Comparison of ENCODE assay signal across 2 cellular contexts in the genomic region with DNA sequence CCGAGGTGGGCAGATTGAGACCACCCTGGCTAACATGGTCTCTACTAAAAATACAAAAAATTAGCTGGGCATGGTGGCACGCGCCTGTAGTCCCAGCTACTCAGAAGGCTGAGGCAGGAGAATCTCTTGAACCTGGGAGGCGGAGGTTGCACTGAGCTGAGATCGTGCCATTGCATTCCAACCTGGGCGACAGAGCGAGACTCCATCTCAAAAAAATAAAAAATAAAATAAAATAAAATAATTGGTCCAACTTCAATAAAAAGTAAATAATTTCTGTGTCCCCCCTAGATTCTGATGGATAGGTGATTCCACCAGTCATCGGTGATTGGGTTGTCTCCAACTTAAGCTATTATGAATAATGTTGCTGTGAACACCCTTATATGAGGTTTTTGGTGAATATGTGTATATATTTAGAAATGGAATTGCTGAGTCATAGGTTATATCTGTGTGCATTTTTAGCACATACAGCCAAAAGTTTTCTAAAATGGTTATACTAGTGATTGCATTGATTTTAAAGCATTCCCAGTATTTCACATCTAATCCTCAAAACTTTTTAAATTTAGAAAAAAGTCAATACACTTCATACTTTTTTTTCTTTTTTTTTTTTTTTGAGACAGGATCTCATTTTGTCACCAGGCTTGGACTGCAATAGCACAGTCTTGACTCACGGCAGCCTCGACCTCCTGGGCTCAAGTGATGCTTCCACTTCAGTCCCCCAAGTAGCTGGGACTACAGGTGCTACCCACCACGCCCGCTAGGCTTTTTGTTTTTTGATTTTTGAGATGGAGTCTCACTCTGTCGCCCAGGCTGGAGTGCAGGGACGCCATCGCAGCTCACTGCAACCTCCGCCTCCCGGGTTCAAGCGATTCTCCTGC.
TF ChIP-seq lines count a peak whose summit lies in the region.

No MANE protein-coding gene starts in this region.

TF ChIP-seq in HEK293, 187 proteins besides CTCF, POLR2A, EP300 and RAD21 (continued from another document):
- TF ChIP-seq, protein P1, sequence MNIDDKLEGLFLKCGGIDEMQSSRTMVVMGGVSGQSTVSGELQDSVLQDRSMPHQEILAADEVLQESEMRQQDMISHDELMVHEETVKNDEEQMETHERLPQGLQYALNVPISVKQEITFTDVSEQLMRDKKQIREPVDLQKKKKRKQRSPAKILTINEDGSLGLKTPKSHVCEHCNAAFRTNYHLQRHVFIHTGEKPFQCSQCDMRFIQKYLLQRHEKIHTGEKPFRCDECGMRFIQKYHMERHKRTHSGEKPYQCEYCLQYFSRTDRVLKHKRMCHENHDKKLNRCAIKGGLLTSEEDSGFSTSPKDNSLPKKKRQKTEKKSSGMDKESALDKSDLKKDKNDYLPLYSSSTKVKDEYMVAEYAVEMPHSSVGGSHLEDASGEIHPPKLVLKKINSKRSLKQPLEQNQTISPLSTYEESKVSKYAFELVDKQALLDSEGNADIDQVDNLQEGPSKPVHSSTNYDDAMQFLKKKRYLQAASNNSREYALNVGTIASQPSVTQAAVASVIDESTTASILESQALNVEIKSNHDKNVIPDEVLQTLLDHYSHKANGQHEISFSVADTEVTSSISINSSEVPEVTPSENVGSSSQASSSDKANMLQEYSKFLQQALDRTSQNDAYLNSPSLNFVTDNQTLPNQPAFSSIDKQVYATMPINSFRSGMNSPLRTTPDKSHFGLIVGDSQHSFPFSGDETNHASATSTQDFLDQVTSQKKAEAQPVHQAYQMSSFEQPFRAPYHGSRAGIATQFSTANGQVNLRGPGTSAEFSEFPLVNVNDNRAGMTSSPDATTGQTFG (tag by site-specific recombination; IDR thresholded peaks at IDR 0.05; ENCODE audit: borderline replicate concordance), result no peak
- TF ChIP-seq, protein P2, sequence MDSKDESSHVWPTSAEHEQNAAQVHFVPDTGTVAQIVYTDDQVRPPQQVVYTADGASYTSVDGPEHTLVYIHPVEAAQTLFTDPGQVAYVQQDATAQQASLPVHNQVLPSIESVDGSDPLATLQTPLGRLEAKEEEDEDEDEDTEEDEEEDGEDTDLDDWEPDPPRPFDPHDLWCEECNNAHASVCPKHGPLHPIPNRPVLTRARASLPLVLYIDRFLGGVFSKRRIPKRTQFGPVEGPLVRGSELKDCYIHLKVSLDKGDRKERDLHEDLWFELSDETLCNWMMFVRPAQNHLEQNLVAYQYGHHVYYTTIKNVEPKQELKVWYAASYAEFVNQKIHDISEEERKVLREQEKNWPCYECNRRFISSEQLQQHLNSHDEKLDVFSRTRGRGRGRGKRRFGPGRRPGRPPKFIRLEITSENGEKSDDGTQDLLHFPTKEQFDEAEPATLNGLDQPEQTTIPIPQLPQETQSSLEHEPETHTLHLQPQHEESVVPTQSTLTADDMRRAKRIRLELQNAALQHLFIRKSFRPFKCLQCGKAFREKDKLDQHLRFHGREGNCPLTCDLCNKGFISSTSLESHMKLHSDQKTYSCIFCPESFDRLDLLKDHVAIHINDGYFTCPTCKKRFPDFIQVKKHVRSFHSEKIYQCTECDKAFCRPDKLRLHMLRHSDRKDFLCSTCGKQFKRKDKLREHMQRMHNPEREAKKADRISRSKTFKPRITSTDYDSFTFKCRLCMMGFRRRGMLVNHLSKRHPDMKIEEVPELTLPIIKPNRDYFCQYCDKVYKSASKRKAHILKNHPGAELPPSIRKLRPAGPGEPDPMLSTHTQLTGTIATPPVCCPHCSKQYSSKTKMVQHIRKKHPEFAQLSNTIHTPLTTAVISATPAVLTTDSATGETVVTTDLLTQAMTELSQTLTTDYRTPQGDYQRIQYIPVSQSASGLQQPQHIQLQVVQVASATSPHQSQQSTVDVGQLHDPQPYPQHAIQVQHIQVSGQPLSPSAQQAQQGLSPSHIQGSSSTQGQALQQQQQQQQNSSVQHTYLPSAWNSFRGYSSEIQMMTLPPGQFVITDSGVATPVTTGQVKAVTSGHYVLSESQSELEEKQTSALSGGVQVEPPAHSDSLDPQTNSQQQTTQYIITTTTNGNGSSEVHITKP (tag by site-specific recombination; IDR thresholded peaks at IDR 0.05), result peak; percentile 59
- TF ChIP-seq ZNF777 (tag by site-specific recombination; IDR thresholded peaks at IDR 0.05; ENCODE audit: borderline replicate concordance), result no peak
TF ChIP-seq in HEK293: peak in this region for 1.

TF ChIP-seq in K562, 482 proteins besides CTCF, POLR2A, EP300 and RAD21 (continues in another document):
- TF ChIP-seq, protein P3, sequence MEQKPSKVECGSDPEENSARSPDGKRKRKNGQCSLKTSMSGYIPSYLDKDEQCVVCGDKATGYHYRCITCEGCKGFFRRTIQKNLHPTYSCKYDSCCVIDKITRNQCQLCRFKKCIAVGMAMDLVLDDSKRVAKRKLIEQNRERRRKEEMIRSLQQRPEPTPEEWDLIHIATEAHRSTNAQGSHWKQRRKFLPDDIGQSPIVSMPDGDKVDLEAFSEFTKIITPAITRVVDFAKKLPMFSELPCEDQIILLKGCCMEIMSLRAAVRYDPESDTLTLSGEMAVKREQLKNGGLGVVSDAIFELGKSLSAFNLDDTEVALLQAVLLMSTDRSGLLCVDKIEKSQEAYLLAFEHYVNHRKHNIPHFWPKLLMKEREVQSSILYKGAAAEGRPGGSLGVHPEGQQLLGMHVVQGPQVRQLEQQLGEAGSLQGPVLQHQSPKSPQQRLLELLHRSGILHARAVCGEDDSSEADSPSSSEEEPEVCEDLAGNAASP (IDR thresholded peaks at IDR 0.05), result no peak; the same call in 1 of the 2 replicates
- TF ChIP-seq ZNF436 (CRISPR knock-in tag; IDR thresholded peaks at IDR 0.05) (no peak), ZNF133 (CRISPR knock-in tag; IDR thresholded peaks at IDR 0.05) (no peak), BRF1 (IDR thresholded peaks at IDR 0.05; ENCODE audit: borderline replicate concordance, extremely low read depth, insufficient read length) (no peak), WHSC1 (IDR thresholded peaks at IDR 0.05; ENCODE audit: low read length) (no peak), MYC (IDR thresholded peaks at IDR 0.05; ENCODE audit: low read depth, low read length) (no peak), MYC (CRISPR knock-in tag; IDR thresholded peaks at IDR 0.05; ENCODE audit: borderline replicate concordance, low read depth) (no peak), TCFL5 (CRISPR knock-in tag; conservative IDR thresholded peaks at IDR 0.05) (no peak), ARID1B (IDR thresholded peaks at IDR 0.05) (peak; percentile 50), LCOR (CRISPR knock-in tag; IDR thresholded peaks at IDR 0.05) (0 out of 2 replicates have a peak, but pooled peaks have one; percentile 9), ZNF384 (IDR thresholded peaks at IDR 0.05; ENCODE audit: low read depth, low read length) (peak; percentile 48; the same call in 1 of the 2 replicates), PHTF2 (CRISPR knock-in tag; IDR thresholded peaks at IDR 0.05) (no peak), NFIC (IDR thresholded peaks at IDR 0.05) (peak; percentile 9; the same call in 1 of the 2 replicates), ADNP (tag; IDR thresholded peaks at IDR 0.05) (peak; percentile 39; the same call in 1 of the 2 replicates), ZNF124 (CRISPR knock-in tag; IDR thresholded peaks at IDR 0.05) (no peak), ZNF589 (CRISPR knock-in tag; IDR thresholded peaks at IDR 0.05; ENCODE audit: low read depth) (peak; percentile 46; the same call in 1 of the 2 replicates), THRAP3 (IDR thresholded peaks at IDR 0.05; ENCODE audit: borderline replicate concordance) (peak; percentile 82; the same call in 1 of the 2 replicates), SMARCC2 (IDR thresholded peaks at IDR 0.05; ENCODE audit: low read depth) (peak; percentile 60; the same call in 1 of the 2 replicates), ZBTB8A (IDR thresholded peaks at IDR 0.05; ENCODE audit: partially characterized antibody) (no peak), RFX7 (CRISPR knock-in tag; IDR thresholded peaks at IDR 0.05) (no peak), MEF2A (IDR thresholded peaks at IDR 0.05; ENCODE audit: control insufficient read depth, low read depth, low read length) (peak; percentile 51; the same call in 1 of the 2 replicates), LARP7 (IDR thresholded peaks at IDR 0.05) (peak; percentile 40; the same call in 1 of the 2 replicates), TRIM24 (IDR thresholded peaks at IDR 0.05) (peak in 1 of 2 experiments; percentile 13; a peak in 1 of 4 replicates)
- TF ChIP-seq, protein P4, sequence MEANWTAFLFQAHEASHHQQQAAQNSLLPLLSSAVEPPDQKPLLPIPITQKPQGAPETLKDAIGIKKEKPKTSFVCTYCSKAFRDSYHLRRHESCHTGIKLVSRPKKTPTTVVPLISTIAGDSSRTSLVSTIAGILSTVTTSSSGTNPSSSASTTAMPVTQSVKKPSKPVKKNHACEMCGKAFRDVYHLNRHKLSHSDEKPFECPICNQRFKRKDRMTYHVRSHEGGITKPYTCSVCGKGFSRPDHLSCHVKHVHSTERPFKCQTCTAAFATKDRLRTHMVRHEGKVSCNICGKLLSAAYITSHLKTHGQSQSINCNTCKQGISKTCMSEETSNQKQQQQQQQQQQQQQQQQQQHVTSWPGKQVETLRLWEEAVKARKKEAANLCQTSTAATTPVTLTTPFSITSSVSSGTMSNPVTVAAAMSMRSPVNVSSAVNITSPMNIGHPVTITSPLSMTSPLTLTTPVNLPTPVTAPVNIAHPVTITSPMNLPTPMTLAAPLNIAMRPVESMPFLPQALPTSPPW (CRISPR knock-in tag; IDR thresholded peaks at IDR 0.05), result peak; percentile 29; the same call in 1 of the 2 replicates
- TF ChIP-seq, protein P5, sequence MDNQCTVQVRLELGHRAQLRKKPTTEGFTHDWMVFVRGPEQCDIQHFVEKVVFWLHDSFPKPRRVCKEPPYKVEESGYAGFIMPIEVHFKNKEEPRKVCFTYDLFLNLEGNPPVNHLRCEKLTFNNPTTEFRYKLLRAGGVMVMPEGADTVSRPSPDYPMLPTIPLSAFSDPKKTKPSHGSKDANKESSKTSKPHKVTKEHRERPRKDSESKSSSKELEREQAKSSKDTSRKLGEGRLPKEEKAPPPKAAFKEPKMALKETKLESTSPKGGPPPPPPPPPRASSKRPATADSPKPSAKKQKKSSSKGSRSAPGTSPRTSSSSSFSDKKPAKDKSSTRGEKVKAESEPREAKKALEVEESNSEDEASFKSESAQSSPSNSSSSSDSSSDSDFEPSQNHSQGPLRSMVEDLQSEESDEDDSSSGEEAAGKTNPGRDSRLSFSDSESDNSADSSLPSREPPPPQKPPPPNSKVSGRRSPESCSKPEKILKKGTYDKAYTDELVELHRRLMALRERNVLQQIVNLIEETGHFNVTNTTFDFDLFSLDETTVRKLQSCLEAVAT (IDR thresholded peaks at IDR 0.05), result peak in 1 of 2 experiments; percentile 89; a peak in 2 of 4 replicates
- TF ChIP-seq, protein P6, sequence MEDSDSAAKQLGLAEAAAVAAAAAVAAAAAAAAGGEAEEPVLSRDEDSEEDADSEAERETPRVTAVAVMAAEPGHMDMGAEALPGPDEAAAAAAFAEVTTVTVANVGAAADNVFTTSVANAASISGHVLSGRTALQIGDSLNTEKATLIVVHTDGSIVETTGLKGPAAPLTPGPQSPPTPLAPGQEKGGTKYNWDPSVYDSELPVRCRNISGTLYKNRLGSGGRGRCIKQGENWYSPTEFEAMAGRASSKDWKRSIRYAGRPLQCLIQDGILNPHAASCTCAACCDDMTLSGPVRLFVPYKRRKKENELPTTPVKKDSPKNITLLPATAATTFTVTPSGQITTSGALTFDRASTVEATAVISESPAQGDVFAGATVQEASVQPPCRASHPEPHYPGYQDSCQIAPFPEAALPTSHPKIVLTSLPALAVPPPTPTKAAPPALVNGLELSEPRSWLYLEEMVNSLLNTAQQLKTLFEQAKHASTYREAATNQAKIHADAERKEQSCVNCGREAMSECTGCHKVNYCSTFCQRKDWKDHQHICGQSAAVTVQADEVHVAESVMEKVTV (CRISPR knock-in tag; IDR thresholded peaks at IDR 0.05), result 0 out of 2 replicates have a peak, but pooled peaks have one; percentile 35
- TF ChIP-seq, protein P7, sequence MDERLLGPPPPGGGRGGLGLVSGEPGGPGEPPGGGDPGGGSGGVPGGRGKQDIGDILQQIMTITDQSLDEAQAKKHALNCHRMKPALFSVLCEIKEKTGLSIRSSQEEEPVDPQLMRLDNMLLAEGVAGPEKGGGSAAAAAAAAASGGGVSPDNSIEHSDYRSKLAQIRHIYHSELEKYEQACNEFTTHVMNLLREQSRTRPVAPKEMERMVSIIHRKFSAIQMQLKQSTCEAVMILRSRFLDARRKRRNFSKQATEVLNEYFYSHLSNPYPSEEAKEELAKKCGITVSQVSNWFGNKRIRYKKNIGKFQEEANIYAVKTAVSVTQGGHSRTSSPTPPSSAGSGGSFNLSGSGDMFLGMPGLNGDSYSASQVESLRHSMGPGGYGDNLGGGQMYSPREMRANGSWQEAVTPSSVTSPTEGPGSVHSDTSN (CRISPR knock-in tag; IDR thresholded peaks at IDR 0.05; ENCODE audit: low read depth), result no peak
- TF ChIP-seq, protein P7 (tag; conservative IDR thresholded peaks at IDR 0.05; ENCODE audit: low read depth), result peak; percentile 39; the same call in 1 of the 2 replicates
- TF ChIP-seq, protein P8, sequence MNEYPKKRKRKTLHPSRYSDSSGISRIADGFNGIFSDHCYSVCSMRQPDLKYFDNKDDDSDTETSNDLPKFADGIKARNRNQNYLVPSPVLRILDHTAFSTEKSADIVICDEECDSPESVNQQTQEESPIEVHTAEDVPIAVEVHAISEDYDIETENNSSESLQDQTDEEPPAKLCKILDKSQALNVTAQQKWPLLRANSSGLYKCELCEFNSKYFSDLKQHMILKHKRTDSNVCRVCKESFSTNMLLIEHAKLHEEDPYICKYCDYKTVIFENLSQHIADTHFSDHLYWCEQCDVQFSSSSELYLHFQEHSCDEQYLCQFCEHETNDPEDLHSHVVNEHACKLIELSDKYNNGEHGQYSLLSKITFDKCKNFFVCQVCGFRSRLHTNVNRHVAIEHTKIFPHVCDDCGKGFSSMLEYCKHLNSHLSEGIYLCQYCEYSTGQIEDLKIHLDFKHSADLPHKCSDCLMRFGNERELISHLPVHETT (CRISPR knock-in tag; conservative IDR thresholded peaks at IDR 0.05 in 1 of 2, IDR thresholded peaks at IDR 0.05 in 1 of 2), result peak in 1 of 2 experiments; percentile 5; a peak in 1 of 4 replicates
- TF ChIP-seq, protein P9, sequence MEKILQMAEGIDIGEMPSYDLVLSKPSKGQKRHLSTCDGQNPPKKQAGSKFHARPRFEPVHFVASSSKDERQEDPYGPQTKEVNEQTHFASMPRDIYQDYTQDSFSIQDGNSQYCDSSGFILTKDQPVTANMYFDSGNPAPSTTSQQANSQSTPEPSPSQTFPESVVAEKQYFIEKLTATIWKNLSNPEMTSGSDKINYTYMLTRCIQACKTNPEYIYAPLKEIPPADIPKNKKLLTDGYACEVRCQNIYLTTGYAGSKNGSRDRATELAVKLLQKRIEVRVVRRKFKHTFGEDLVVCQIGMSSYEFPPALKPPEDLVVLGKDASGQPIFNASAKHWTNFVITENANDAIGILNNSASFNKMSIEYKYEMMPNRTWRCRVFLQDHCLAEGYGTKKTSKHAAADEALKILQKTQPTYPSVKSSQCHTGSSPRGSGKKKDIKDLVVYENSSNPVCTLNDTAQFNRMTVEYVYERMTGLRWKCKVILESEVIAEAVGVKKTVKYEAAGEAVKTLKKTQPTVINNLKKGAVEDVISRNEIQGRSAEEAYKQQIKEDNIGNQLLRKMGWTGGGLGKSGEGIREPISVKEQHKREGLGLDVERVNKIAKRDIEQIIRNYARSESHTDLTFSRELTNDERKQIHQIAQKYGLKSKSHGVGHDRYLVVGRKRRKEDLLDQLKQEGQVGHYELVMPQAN (IDR thresholded peaks at IDR 0.05; ENCODE audit: borderline replicate concordance), result no peak
